In the genomic region with DNA sequence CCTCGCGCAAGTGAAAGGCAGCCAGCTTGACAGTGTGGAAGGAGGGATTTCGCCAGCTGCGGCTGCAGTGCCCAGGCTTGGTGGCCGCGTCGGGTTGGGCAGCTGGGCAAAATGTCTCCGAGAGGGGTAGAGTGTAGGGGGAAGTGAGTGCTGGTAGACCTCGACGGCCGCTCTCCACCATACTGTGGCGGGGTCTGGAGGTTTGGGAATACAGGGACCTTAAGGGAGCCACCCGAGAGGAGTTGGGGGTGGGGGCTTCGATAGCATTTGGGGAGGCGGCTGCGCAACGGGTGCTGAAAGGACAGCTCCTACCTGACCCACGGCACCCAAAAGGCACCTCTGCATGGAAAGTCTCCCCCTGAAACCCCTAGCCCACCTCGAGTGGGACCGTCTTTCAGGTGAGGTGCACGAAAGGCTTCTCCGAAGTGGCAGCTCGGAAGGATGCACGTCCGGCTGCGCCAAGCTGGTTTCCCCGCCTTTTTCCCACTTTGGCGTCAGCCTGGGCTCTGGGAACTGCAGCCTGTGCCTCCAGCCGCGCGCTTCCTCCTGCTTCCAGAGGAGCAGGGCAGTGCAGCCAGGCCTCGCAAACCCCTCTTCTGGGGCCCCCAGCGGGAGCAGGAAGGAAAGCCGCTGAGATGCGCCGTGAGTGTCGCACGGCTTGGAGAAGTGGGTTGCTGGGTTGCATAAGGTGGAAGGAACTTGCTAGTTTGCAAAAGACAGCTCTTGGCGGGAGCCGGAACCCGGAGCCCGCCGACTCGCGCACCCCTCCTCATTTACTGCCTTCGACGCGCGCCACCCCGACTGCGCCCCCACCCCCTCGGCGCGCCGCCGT, we compare ENCODE assay signal across 8 cellular contexts. TPM values are rescaled to one million over a fixed set of nuclear protein-coding genes. Genes with fewer than 3 reads are reported as not detected.
A peak's percentile ranks its signal among the peaks of the same experiment; 100 is the strongest.
DNase-seq lines count a peak whose midpoint lies in the region; ATAC-seq lines count a peak whose summit lies in the region.

No MANE protein-coding gene starts in this region.

- no peaks in the 10 kb centered on the region for H3K9me3 Mint-ChIP-seq in activated CD8-positive, alpha-beta memory T cell treated with anti-CD3 and anti-CD28 coated beads, Interleukin-2, amount 10 ng/mL, durations not matched to agents 7 days and 5 days (ENCODE audit: low read depth)

- H3K36me3 Mint-ChIP-seq in activated CD8-positive, alpha-beta memory T cell treated with anti-CD3 and anti-CD28 coated beads, Interleukin-2, amount 10 ng/mL, durations not matched to agents 7 days and 5 days: peaks cover 38% of the 10 kb centered on the region

- no peak overlapping the region for H2BK5ac ChIP-seq in mesendoderm (ENCODE audit: low read length)

- peaks cover 17% of the 10 kb centered on the region for H3K79me2 ChIP-seq in mesendoderm (ENCODE audit: control insufficient read depth, insufficient read depth, low read length)

- peaks cover 3% of the 10 kb centered on the region for H3K36me3 ChIP-seq in endocrine pancreas (ENCODE audit: control insufficient read depth, insufficient read depth, low read length)
- peaks cover 17% of the 10 kb centered on the region for H3K36me3 ChIP-seq in mesendoderm (ENCODE audit: control insufficient read depth, insufficient read depth, low read length)

- no peak overlapping the region for H2AK5ac ChIP-seq in mesendoderm (ENCODE audit: low read length)

- peaks cover 11% of the 10 kb centered on the region for H3K79me1 ChIP-seq in mesendoderm (ENCODE audit: low read length)

- H4K8ac ChIP-seq in mesendoderm (ENCODE audit: low read depth, low read length): no peak overlapping the region

- no peak overlapping the region for H4K5ac ChIP-seq in mesendoderm (ENCODE audit: low read length)

- H3K4me1 Mint-ChIP-seq in activated CD8-positive, alpha-beta memory T cell treated with anti-CD3 and anti-CD28 coated beads, Interleukin-2, amount 10 ng/mL, durations not matched to agents 7 days and 5 days: peaks cover 44% of the 10 kb centered on the region

- peak overlapping the region; percentile 87 for H3K27ac ChIP-seq in mesendoderm (ENCODE audit: low read depth, low read length)

- H3K23ac ChIP-seq in mesendoderm (ENCODE audit: low read length): peak overlapping the region; percentile 59

- H3K4me3 ChIP-seq in endocrine pancreas (ENCODE audit: control insufficient read depth, insufficient read depth, low read length) (peak overlapping the region; percentile 52), mesendoderm (ENCODE audit: low read length) (peak overlapping the region; percentile 51)

- H3K27me3 Mint-ChIP-seq in activated CD8-positive, alpha-beta memory T cell treated with anti-CD3 and anti-CD28 coated beads, Interleukin-2, amount 10 ng/mL, durations not matched to agents 7 days and 5 days: no peaks in the 10 kb centered on the region

- H3K18ac ChIP-seq in mesendoderm (ENCODE audit: low read length): peak overlapping the region; percentile 2

- CTCF ChIA-PET in activated CD8-positive, alpha-beta memory T cell treated with anti-CD3 and anti-CD28 coated beads, Interleukin-2, amount 10 ng/mL, durations not matched to agents 7 days and 5 days (lab: Charles Lee): interaction anchor here (0.6 to 4.4 kb wide), 16 partner anchors 11 to 326 kb away, joined by 3 to 35 read pairs (median 4); partner anchors contain the start of genes CEP85 and DHDDS

- H3K27me3 ChIP-seq in endocrine pancreas (ENCODE audit: control insufficient read depth, insufficient read depth, low read length) (no peaks in the 10 kb centered on the region), mesendoderm (ENCODE audit: insufficient read depth, low read length, poor library complexity) (no peaks in the 10 kb centered on the region)

- H2BK120ac ChIP-seq in mesendoderm (ENCODE audit: low read depth, low read length): no peak overlapping the region

- DNase-seq in activated CD8-positive, alpha-beta memory T cell treated with anti-CD3 and anti-CD28 coated beads, Interleukin-2, amount 10 ng/mL, durations not matched to agents 7 days and 5 days: peak; percentile 70
- no peak for DNase-seq in activated CD8-positive, alpha-beta memory T cell treated with anti-CD3 and anti-CD28 coated beads for 24 hours
- DNase-seq in NCI-H2171 treated with DMSO at 0.1 percent for 48 hours (lab: John Stamatoyannopoulos, UW): peak; percentile 89
- peak; percentile 52 for DNase-seq in activated CD4-positive, CD25-positive, alpha-beta regulatory T cell treated with anti-CD3 and anti-CD28 coated beads, Interleukin-2, amount 50 U/mL, for 72 hours
- peak; percentile 95 for DNase-seq in mesendoderm
- DNase-seq in stimulated activated CD8-positive, alpha-beta memory T cell treated with anti-CD3 and anti-CD28 coated beads, Interleukin-7, amount 100 ng/mL, for 4 hours (ENCODE audit: low read depth in 2 of 2): peak; percentile 6 to 24

- peak; percentile 32 for ATAC-seq in activated CD8-positive, alpha-beta memory T cell treated with anti-CD3 and anti-CD28 coated beads, Interleukin-2, amount 10 ng/mL, durations not matched to agents 7 days and 5 days
- peak; percentile 5 for ATAC-seq in HG02943 (IDR thresholded peaks at IDR 0.05; ENCODE audit: low read depth, unreplicated experiment)

- H3K4me3 Mint-ChIP-seq in activated CD8-positive, alpha-beta memory T cell treated with anti-CD3 and anti-CD28 coated beads, Interleukin-2, amount 10 ng/mL, durations not matched to agents 7 days and 5 days: peak overlapping the region; percentile 77

- H2BK15ac ChIP-seq in mesendoderm (replicated peaks; ENCODE audit: low read depth): no peak overlapping the region

- H3K9ac ChIP-seq in endocrine pancreas (ENCODE audit: control insufficient read depth, insufficient read depth, low read length): peak overlapping the region; percentile 67
- peak overlapping the region; percentile 81 for H3K9ac ChIP-seq in mesendoderm (ENCODE audit: low read length)

- H3K4me2 ChIP-seq in mesendoderm (ENCODE audit: low read length): peak overlapping the region; percentile 94

- H3K4ac ChIP-seq in mesendoderm (ENCODE audit: low read depth, low read length): no peak overlapping the region

- H3K56ac ChIP-seq in mesendoderm (ENCODE audit: low read length): peak overlapping the region; percentile 88

- peak overlapping the region; percentile 95 for H3K27ac Mint-ChIP-seq in activated CD8-positive, alpha-beta memory T cell treated with anti-CD3 and anti-CD28 coated beads, Interleukin-2, amount 10 ng/mL, durations not matched to agents 7 days and 5 days

- H3K4me1 ChIP-seq in endocrine pancreas (ENCODE audit: control insufficient read depth, insufficient read depth, low read length) (peaks cover 17% of the 10 kb centered on the region), mesendoderm (ENCODE audit: control insufficient read depth, low read depth, low read length) (peaks cover 8% of the 10 kb centered on the region)

- H3K9me3 ChIP-seq in endocrine pancreas (ENCODE audit: control insufficient read depth, low read length): no peaks in the 10 kb centered on the region

- WGBS in mesendoderm (ENCODE audit: extremely low coverage, insufficient coverage, low lambda C conversion rate): no CpG with 5 or more reads among the region's 56 CpGs

RNA-seq across cellular contexts. Expression of gene HMGN2, which starts 0.5 kb away (rescaled TPM):
- total RNA-seq in activated CD8-positive, alpha-beta memory T cell treated with anti-CD3 and anti-CD28 coated beads, Interleukin-2, amount 10 ng/mL, durations not matched to agents 7 days and 5 days: 100 to 1,000 TPM; 743 to 915 TPM
- polyA plus RNA-seq in mesendoderm (2013, experiment 1 of 2): 909 TPM
- polyA plus RNA-seq in mesendoderm (2013, experiment 2 of 2): 895 TPM

RNA-seq across cellular contexts. Expression of gene DHDDS, which starts 39.6 kb away (rescaled TPM):
- 10 to 100 TPM; 49.2 to 54.0 TPM for total RNA-seq in activated CD8-positive, alpha-beta memory T cell treated with anti-CD3 and anti-CD28 coated beads, Interleukin-2, amount 10 ng/mL, durations not matched to agents 7 days and 5 days
- polyA plus RNA-seq in mesendoderm (2013, experiment 1 of 2): 26.4 TPM
- 25.9 TPM for polyA plus RNA-seq in mesendoderm (2013, experiment 2 of 2)

RNA-seq across cellular contexts. Expression of gene RPS6KA1, which starts 57.8 kb away (rescaled TPM):
- total RNA-seq in activated CD8-positive, alpha-beta memory T cell treated with anti-CD3 and anti-CD28 coated beads, Interleukin-2, amount 10 ng/mL, durations not matched to agents 7 days and 5 days: 100 to 1,000 TPM; 158 to 181 TPM
- polyA plus RNA-seq in mesendoderm (2013, experiment 1 of 2): 22.5 TPM
- polyA plus RNA-seq in mesendoderm (2013, experiment 2 of 2): 21.1 TPM
